ENCODE assay signal across 10 cellular contexts in genomic region chr1:234214911-234215892, GRCh38.
DNase-seq lines count a peak whose midpoint lies in the region; ATAC-seq, FAIRE-seq and TF ChIP-seq lines count a peak whose summit lies in the region.
"Had no signal": no experiment of that assay in that cellular context is flagged by ENCODE, and none has a peak within 500 bp of the region (broad histone marks: within the 10 kb centered on the region; RNA-seq: fewer than 3 reads in every experiment).

No MANE protein-coding gene starts in this region.

- peak overlapping the region; percentile 52 for H3K4me3 ChIP-seq in thoracic aorta

- no peaks in the 10 kb centered on the region for H3K27me3 ChIP-seq in thoracic aorta (replicated peaks; ENCODE audit: insufficient read depth)

- peaks cover 7% of the 10 kb centered on the region for H3K27me3 Mint-ChIP-seq in activated T-cell treated with anti-CD3 and anti-CD28 coated beads, Interleukin-2, amount 50 U/mL, for 4 hours (ENCODE audit: low read depth)
- H3K27me3 Mint-ChIP-seq in activated naive CD8-positive, alpha-beta T cell treated with anti-CD3 and anti-CD28 coated beads, Interleukin-2, amount 50 U/mL, for 24 hours = peaks cover 10% of the 10 kb centered on the region

- peaks cover 0 to 12% of the 10 kb centered on the region in 2 donors for H3K4me1 ChIP-seq in thoracic aorta (ENCODE audit: control insufficient read depth in 1 of 2, low read depth in 2 of 2)

- no peak for TF ChIP-seq CTCF in thoracic aorta (IDR thresholded peaks at IDR 0.05)

- H3K9me3 ChIP-seq in thoracic aorta = no peaks in the 10 kb centered on the region

- no peaks in the 10 kb centered on the region for H3K36me3 ChIP-seq in thoracic aorta

- no peaks in the 10 kb centered on the region for H3K9me3 Mint-ChIP-seq in activated T-cell treated with anti-CD3 and anti-CD28 coated beads, Interleukin-2, amount 50 U/mL, for 4 hours
- H3K9me3 Mint-ChIP-seq in activated naive CD8-positive, alpha-beta T cell treated with anti-CD3 and anti-CD28 coated beads, Interleukin-2, amount 50 U/mL, for 24 hours = no peaks in the 10 kb centered on the region

- H3K36me3 Mint-ChIP-seq in activated T-cell treated with anti-CD3 and anti-CD28 coated beads, Interleukin-2, amount 50 U/mL, for 4 hours (ENCODE audit: insufficient read depth) = no peaks in the 10 kb centered on the region
- no peaks in the 10 kb centered on the region for H3K36me3 Mint-ChIP-seq in activated naive CD8-positive, alpha-beta T cell treated with anti-CD3 and anti-CD28 coated beads, Interleukin-2, amount 50 U/mL, for 24 hours (ENCODE audit: low read depth)
- H3K36me3 Mint-ChIP-seq: CD4-positive, alpha-beta memory T cell had no signal

- TF ChIP-seq POLR2A in GM12892 (IDR thresholded peaks at IDR 0.05; ENCODE audit: low read depth, low read length) = no peak

- no peak for FAIRE-seq in GM12892 (lab: Jason Lieb, UNC)

- no peak for ATAC-seq in activated T-cell treated with anti-CD3 and anti-CD28 coated beads, Interleukin-2, amount 50 U/mL, for 4 hours
- no peak for ATAC-seq in activated naive CD8-positive, alpha-beta T cell treated with anti-CD3 and anti-CD28 coated beads, Interleukin-2, amount 50 U/mL, for 24 hours
- ATAC-seq in thoracic aorta (ENCODE audit: insufficient number of reproducible peaks, low FRiP score, low read depth) (no peak), HG02840 (IDR thresholded peaks at IDR 0.05; ENCODE audit: low FRiP score, unreplicated experiment) (no peak)

- DNase-seq in activated T-cell treated with anti-CD3 and anti-CD28 coated beads, Interleukin-2, amount 50 U/mL, for 4 hours = no peak
- DNase-seq in activated T-cell treated with anti-CD3 and anti-CD28 coated beads for 4 hours (no peak), islet precursor cell (peak; percentile 84), thoracic aorta (ENCODE audit: low spot score) (no peak), NAMALWA (ENCODE audit: low spot score) (no peak), GM12892 (ENCODE audit: insufficient read length) (no peak)
- DNase-seq in activated naive CD8-positive, alpha-beta T cell treated with anti-CD3 and anti-CD28 coated beads, Interleukin-2, amount 50 U/mL, for 24 hours = no peak
- DNase-seq: MM.1S had no signal

- H3K27ac ChIP-seq in thoracic aorta = no peak overlapping the region

- no peak overlapping the region for H3K27ac Mint-ChIP-seq in activated naive CD8-positive, alpha-beta T cell treated with anti-CD3 and anti-CD28 coated beads, Interleukin-2, amount 50 U/mL, for 24 hours
- H3K27ac Mint-ChIP-seq: CD4-positive, alpha-beta memory T cell had no signal

- H3K4me1 Mint-ChIP-seq in activated T-cell treated with anti-CD3 and anti-CD28 coated beads, Interleukin-2, amount 50 U/mL, for 4 hours (ENCODE audit: low read depth) = peaks cover 27% of the 10 kb centered on the region
- H3K4me1 Mint-ChIP-seq in activated naive CD8-positive, alpha-beta T cell treated with anti-CD3 and anti-CD28 coated beads, Interleukin-2, amount 50 U/mL, for 24 hours = peaks cover 39% of the 10 kb centered on the region

- H3K4me3 Mint-ChIP-seq in activated T-cell treated with anti-CD3 and anti-CD28 coated beads, Interleukin-2, amount 50 U/mL, for 4 hours = peak overlapping the region; percentile 55
- H3K4me3 Mint-ChIP-seq in activated naive CD8-positive, alpha-beta T cell treated with anti-CD3 and anti-CD28 coated beads, Interleukin-2, amount 50 U/mL, for 24 hours = peak overlapping the region; percentile 51
